8 cellular contexts compared by ENCODE assay signal in genomic region chr9:78230761-78231160, GRCh38.
"Had no signal": no experiment of that assay in that cellular context is flagged by ENCODE, and none has a peak within 500 bp of the region (broad histone marks: within the 10 kb centered on the region; RNA-seq: fewer than 3 reads in every experiment).

No MANE protein-coding gene starts in this region.

- H3K4me3 ChIP-seq: GM23248, K562 had no signal

- H3K9ac ChIP-seq: GM23248 had no signal

- ATAC-seq: K562 had no signal

- FAIRE-seq: HTR-8/SVneo, K562 had no signal

- H2AFZ ChIP-seq: GM23248 had no signal

- DNase-seq: GM23248, GOT3, H7, HCEC 1CT, IMR-90, KG1 had no signal

- H3K27ac ChIP-seq: GM23248 had no signal
